In the genomic region with DNA sequence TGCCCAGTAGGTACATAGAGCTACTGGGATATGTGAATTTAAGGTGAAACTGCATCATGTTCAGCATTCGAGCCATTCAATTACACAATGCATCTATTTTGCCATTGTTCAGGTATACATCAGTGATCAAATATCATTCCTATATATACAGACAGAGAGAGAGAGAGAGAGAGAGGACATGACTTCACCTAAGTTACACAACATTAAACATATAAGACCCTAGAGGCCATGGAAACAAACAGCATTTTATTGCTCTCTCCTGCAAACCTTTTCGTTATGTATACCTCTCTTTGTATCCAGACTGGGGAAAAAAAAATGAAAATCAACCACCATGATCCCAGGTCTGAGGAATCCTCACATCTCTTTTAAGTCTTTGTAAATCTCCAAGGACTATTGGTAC, we compare ENCODE assay signal across 26 cellular contexts.
DNase-seq lines count a peak whose midpoint lies in the region; ATAC-seq, FAIRE-seq and TF ChIP-seq lines count a peak whose summit lies in the region.
"Had no signal": no experiment of that assay in that cellular context is flagged by ENCODE, and none has a peak within 500 bp of the region (broad histone marks: within the 10 kb centered on the region; RNA-seq: fewer than 3 reads in every experiment).

No MANE protein-coding gene starts in this region.

- ATAC-seq in HepG2 = no peak
- no peak for ATAC-seq in right lobe of liver
- no peak for ATAC-seq in HG03135 (IDR thresholded peaks at IDR 0.05; ENCODE audit: unreplicated experiment)
- ATAC-seq: A549, GM12878, GM23338 had no signal

- DNase-seq in HepG2 (ENCODE audit: low spot score) (no peak), right lobe of liver (no peak), SK-MEL-5 (ENCODE audit: low read depth, low spot score) (peak; percentile 14), left kidney (ENCODE audit: low read depth, low spot score) (peak; percentile 26), DMS153 (lab: John Stamatoyannopoulos, UW) (no peak), GM13976 (ENCODE audit: low spot score) (no peak)
- DNase-seq: 8988T; ACHN; AML-193; BE2C; CD4-positive, alpha-beta T cell; CD8-positive, alpha-beta memory T cell; DMS 273 treated with DMSO at 0.1 percent for 48 hours; DMS79; EL; GDM1; HFFc6 had no signal

- TF ChIP-seq EP300 in HepG2 (IDR thresholded peaks at IDR 0.05; ENCODE audit: low read depth in 2 of 2, low read length in 2 of 2) (no peak), HepG2 (CRISPR knock-in tag; IDR thresholded peaks at IDR 0.05; ENCODE audit: borderline replicate concordance) (no peak)

- TF ChIP-seq POLR2A in HepG2 (IDR thresholded peaks at IDR 0.05; ENCODE audit: insufficient read depth in 1 of 2, low read depth in 2 of 2, low read length in 2 of 2) (no peak), right lobe of liver (IDR thresholded peaks at IDR 0.05) (no peak)

- no TSS peak for BruUV-seq in HepG2 (replicated peaks; lab: Mats Ljungman, UMichigan)

- intact Hi-C loops in HepG2 (cut with micrococcal nuclease; ENCODE audit: unreplicated experiment) (no loop called here), right lobe of liver (cut with DNase I) (no loop called here)

- H3K4me3 ChIP-seq in HepG2 (replicated peaks in 1 of 3; ENCODE audit: insufficient read depth in 1 of 3, low read depth in 2 of 3, low read length in 3 of 3) = no peak overlapping the region
- no peak overlapping the region for H3K4me3 ChIP-seq in right lobe of liver
- H3K4me3 ChIP-seq: A549; BLaER1 treated with 17β-estradiol and CSF1 and Interleukin-3, amounts not matched to agents 10 nM and 100 nM; GM12878; GM23338; HAP-1 had no signal

- FAIRE-seq in HepG2 (lab: Jason Lieb, UNC) = no peak
- FAIRE-seq: A549, D721Med, GM12878, GM18507, H54 had no signal

- TF ChIP-seq CTCF in HepG2 (CRISPR knock-in tag; IDR thresholded peaks at IDR 0.05) (no peak), right lobe of liver (IDR thresholded peaks at IDR 0.05) (no peak), GM13976 (IDR thresholded peaks at IDR 0.05; ENCODE audit: borderline replicate concordance, control extremely low read depth, extremely low read depth, insufficient read depth, missing control alignments) (no peak)

- H2AFZ ChIP-seq in HepG2 (ENCODE audit: low read length) = no peak overlapping the region
- H2AFZ ChIP-seq: GM23338 had no signal

- CTCF ChIA-PET in HepG2 (lab: Yijun Ruan, JAX; ENCODE audit: low intra/inter-chr PET ratio, low total read pairs) = no interaction called here

- H3K79me2 ChIP-seq in HepG2 (ENCODE audit: insufficient read depth, low read length) = no peaks in the 10 kb centered on the region

- in situ Hi-C loops in HepG2 (cut with HindIII; ENCODE audit: extremely low pct_ligation_motif_present, low pct_unique_long_range_greater_than_20kb) = no loop called here
- in situ Hi-C loops in SK-MEL-5 (cut with HindIII; ENCODE audit: low pct_unique_long_range_greater_than_20kb, low sequenced_read_pairs) = no loop called here
- in situ Hi-C loops in GM13976 (cut with MboI; ENCODE audit: low sequenced_read_pairs, unreplicated experiment) = no loop called here

- peaks cover 20% of the 10 kb centered on the region for H3K9me3 ChIP-seq in HepG2 (ENCODE audit: low read length)
- H3K9me3 ChIP-seq in right lobe of liver = no peaks in the 10 kb centered on the region
- H3K9me3 ChIP-seq: A549; BE2C; BLaER1 treated with 17β-estradiol and CSF1 and Interleukin-3, amounts not matched to agents 10 nM and 100 nM; HAP-1 had no signal

- H4K20me1 ChIP-seq in HepG2 (ENCODE audit: insufficient read depth, low read length) = no peaks in the 10 kb centered on the region
- H4K20me1 ChIP-seq: BLaER1 treated with 17β-estradiol and CSF1 and Interleukin-3, amounts not matched to agents 10 nM and 100 nM had no signal

- no peaks in the 10 kb centered on the region for H3K27me3 ChIP-seq in HepG2 (ENCODE audit: control insufficient read depth in 1 of 2, insufficient read depth in 2 of 2, low read length in 2 of 2)
- no peaks in the 10 kb centered on the region for H3K27me3 ChIP-seq in right lobe of liver
- H3K27me3 ChIP-seq: BE2C; BLaER1 treated with 17β-estradiol and CSF1 and Interleukin-3, amounts not matched to agents 10 nM and 100 nM had no signal

- no peak for TF ChIP-seq RAD21 in HepG2 (CRISPR knock-in tag; IDR thresholded peaks at IDR 0.05)

- H3K4me1 ChIP-seq in HepG2 (ENCODE audit: insufficient read depth, low read length) (no peaks in the 10 kb centered on the region), right lobe of liver (no peaks in the 10 kb centered on the region)
- H3K4me1 ChIP-seq: A549; BE2C; BLaER1 treated with 17β-estradiol and CSF1 and Interleukin-3, amounts not matched to agents 10 nM and 100 nM; HAP-1 had no signal

- POLR2A ChIA-PET in HepG2 (lab: Yijun Ruan, JAX) = no interaction called here

- no peaks in the 10 kb centered on the region for H3K36me3 ChIP-seq in HepG2 (replicated peaks in 1 of 2; ENCODE audit: control insufficient read depth in 1 of 2, insufficient read depth in 2 of 2, low read length in 2 of 2)
- H3K36me3 ChIP-seq in right lobe of liver = no peaks in the 10 kb centered on the region
- H3K36me3 ChIP-seq: BE2C; BLaER1 treated with 17β-estradiol and CSF1 and Interleukin-3, amounts not matched to agents 10 nM and 100 nM; HAP-1 had no signal

- H3K27ac ChIP-seq in HepG2 (ENCODE audit: extremely low read length, insufficient read depth, low read length) = no peak overlapping the region
- no peak overlapping the region for H3K27ac ChIP-seq in right lobe of liver
- H3K27ac ChIP-seq: A549; BLaER1 treated with 17β-estradiol and CSF1 and Interleukin-3, amounts not matched to agents 10 nM and 100 nM had no signal

- no peak overlapping the region for H3K9ac ChIP-seq in HepG2 (ENCODE audit: insufficient read depth, low read depth, low read length)
- H3K9ac ChIP-seq: BLaER1 treated with 17β-estradiol and CSF1 and Interleukin-3, amounts not matched to agents 10 nM and 100 nM had no signal

- WGBS in HepG2 (ENCODE audit: low lambda C conversion rate) = 0% methylated on average over 2 of the region's 2 CpGs
- 58% methylated on average over 2 of the region's 2 CpGs for WGBS in right lobe of liver (ENCODE audit: insufficient coverage, low coverage, low lambda C conversion rate, missing lambda C conversion rate)

- no peak overlapping the region for H3K4me2 ChIP-seq in HepG2 (ENCODE audit: low read depth, low read length)
- H3K4me2 ChIP-seq: A549; BLaER1 treated with 17β-estradiol and CSF1 and Interleukin-3, amounts not matched to agents 10 nM and 100 nM; GM23338 had no signal

TF ChIP-seq in HepG2, 621 proteins besides CTCF, POLR2A, EP300 and RAD21:
- TF ChIP-seq CEBPB (IDR thresholded peaks at IDR 0.05; ENCODE audit: borderline replicate concordance, low read depth, low read length) (0 out of 2 replicates have a peak, but pooled peaks have one; percentile 10), SNRNP70 (IDR thresholded peaks at IDR 0.05; ENCODE audit: low read depth, low read length) (no peak)

Comparison
In these comparisons a context has a peak if more than half of its experiments do, and no peak if none do; other contexts are left out.
1. DNase-seq: peak in SK-MEL-5 (single experiment) and left kidney (single experiment); none in HepG2 (single experiment), right lobe of liver (0 of 3), DMS153 (single experiment) and GM13976 (single experiment).